19 cellular contexts compared by ENCODE assay signal in genomic region chr11:70666336-70666735, GRCh38.
"Had no signal": no experiment of that assay in that cellular context is flagged by ENCODE, and none has a peak within 500 bp of the region (broad histone marks: within the 10 kb centered on the region; RNA-seq: fewer than 3 reads in every experiment).

No MANE protein-coding gene starts in this region.

- H2AFZ ChIP-seq: hepatocyte had no signal

- H3K9me3 Mint-ChIP-seq: dendritic cell treated with granulocyte-macrophage colony-stimulating factor and Interleukin-4, amounts not matched to agents 40 ng/mL and 50 ng/mL, for 4 days; effector memory CD8-positive, alpha-beta T cell; nephron; stimulated activated memory B cell treated with anti-CD40 and anti-IgM and Interleukin-4, amounts not matched to agents 10 μg/mL and 1 μg/mL and 100 μg/mL, for 72 hours; stimulated activated naive CD8-positive, alpha-beta T cell treated with anti-CD3 and anti-CD28 coated beads, Interleukin-15, Interleukin-2, amounts not matched to agents 100 ng/mL and 50 ng/mL, for 24 hours had no signal

- H3K4me1 ChIP-seq: foreskin keratinocyte, upper lobe of right lung had no signal

- H3K36me3 ChIP-seq: spleen, tibial artery, upper lobe of right lung had no signal

- H3K9me3 ChIP-seq: psoas muscle, spleen, tibial artery, upper lobe of right lung had no signal

- H3K27ac Mint-ChIP-seq: dendritic cell treated with granulocyte-macrophage colony-stimulating factor and Interleukin-4, amounts not matched to agents 40 ng/mL and 50 ng/mL, for 4 days; naive B cell; nephron; stimulated activated memory B cell treated with anti-CD40 and anti-IgM and Interleukin-4, amounts not matched to agents 10 μg/mL and 1 μg/mL and 100 μg/mL, for 72 hours; stimulated activated naive CD8-positive, alpha-beta T cell treated with anti-CD3 and anti-CD28 coated beads, Interleukin-15, Interleukin-2, amounts not matched to agents 100 ng/mL and 50 ng/mL, for 24 hours had no signal

- H3K4me1 Mint-ChIP-seq: stimulated activated memory B cell treated with anti-CD40 and anti-IgM and Interleukin-4, amounts not matched to agents 10 μg/mL and 1 μg/mL and 100 μg/mL, for 72 hours had no signal

- ATAC-seq: effector memory CD8-positive, alpha-beta T cell; foreskin keratinocyte; left colon; left ventricle myocardium superior; psoas muscle; sciatic nerve; stimulated activated memory B cell treated with anti-CD40 and anti-IgM and Interleukin-4, amounts not matched to agents 10 μg/mL and 1 μg/mL and 100 μg/mL, for 72 hours; upper lobe of right lung had no signal

- H3K79me2 ChIP-seq: hepatocyte had no signal

- H3K4me3 ChIP-seq: hepatocyte, psoas muscle, spleen, tibial artery, upper lobe of right lung had no signal

- DNase-seq: effector memory CD8-positive, alpha-beta T cell; foreskin keratinocyte; left colon; left ventricle myocardium superior; naive B cell; retina; spleen; stimulated activated CD4-positive, alpha-beta T cell treated with anti-CD3 and anti-CD28 coated beads, Interleukin-15, amount 100 ng/mL, for 24 hours; stimulated activated CD4-positive, alpha-beta T cell treated with anti-CD3 and anti-CD28 coated beads, Interleukin-1b, Interleukin-23, amount 100 ng/mL, for 48 hours; stimulated activated CD4-positive, alpha-beta T cell treated with anti-CD3 and anti-CD28 coated beads, Interleukin-4, amount 100 ng/mL, for 24 hours; tibial artery; upper lobe of right lung had no signal

- H3K27ac ChIP-seq: foreskin keratinocyte, hepatocyte, psoas muscle, spleen, tibial artery, upper lobe of right lung had no signal

- H3K4me3 Mint-ChIP-seq: dendritic cell treated with granulocyte-macrophage colony-stimulating factor and Interleukin-4, amounts not matched to agents 40 ng/mL and 50 ng/mL, for 4 days; effector memory CD8-positive, alpha-beta T cell; naive B cell; stimulated activated memory B cell treated with anti-CD40 and anti-IgM and Interleukin-4, amounts not matched to agents 10 μg/mL and 1 μg/mL and 100 μg/mL, for 72 hours; stimulated activated naive CD8-positive, alpha-beta T cell treated with anti-CD3 and anti-CD28 coated beads, Interleukin-15, Interleukin-2, amounts not matched to agents 100 ng/mL and 50 ng/mL, for 24 hours had no signal

- H3K36me3 Mint-ChIP-seq: naive B cell; stimulated activated memory B cell treated with anti-CD40 and anti-IgM and Interleukin-4, amounts not matched to agents 10 μg/mL and 1 μg/mL and 100 μg/mL, for 72 hours had no signal

- H3K4me2 ChIP-seq: hepatocyte had no signal
